Comparison of ENCODE assay signal across 23 cellular contexts in the genomic region with DNA sequence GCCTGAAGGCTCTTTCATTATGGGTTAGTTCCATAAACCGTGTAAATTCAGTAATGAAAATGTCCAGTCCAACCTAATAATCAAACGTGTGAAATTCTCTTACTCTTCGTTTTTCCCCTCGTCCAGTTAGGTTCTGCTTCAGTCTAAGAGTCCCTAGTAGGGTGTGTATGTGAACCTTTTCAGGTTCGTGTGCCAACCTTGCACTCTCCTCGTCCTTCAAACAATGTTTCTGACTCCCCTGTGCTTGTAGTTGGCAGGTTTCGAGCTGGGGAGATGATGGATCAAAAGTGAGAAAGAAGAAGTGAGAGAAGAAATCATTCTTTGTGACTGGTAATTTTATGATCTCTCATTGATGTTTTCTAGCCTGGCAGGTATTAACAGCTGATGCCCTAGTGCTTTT.
"Had no signal": no experiment of that assay in that cellular context is flagged by ENCODE, and none has a peak within 500 bp of the region (broad histone marks: within the 10 kb centered on the region; RNA-seq: fewer than 3 reads in every experiment).

No MANE protein-coding gene starts in this region.

- H3K36me3 ChIP-seq: MG63, Peyer's patch, SJSA1 had no signal

- H2AFZ ChIP-seq: PC-9 had no signal

- H3K4me2 ChIP-seq: PC-9 had no signal

- H3K9me3 ChIP-seq: MG63, Peyer's patch, SJSA1 had no signal

- ATAC-seq: Right ventricle myocardium inferior had no signal

- H3K4me3 ChIP-seq: MG63, PC-9, Peyer's patch, SJSA1, SK-N-MC had no signal

- H3K4me1 ChIP-seq: Peyer's patch, SJSA1 had no signal

- DNase-seq: Karpas-422, KG1, MG63, NCI-H1092, NCI-H1105 treated with DMSO at 0.1 percent for 48 hours, NCI-H1417 treated with DMSO at 0.1 percent for 48 hours, NCI-H146, NCI-H1694 treated with DMSO at 0.1 percent for 48 hours, NCI-H1930, NCI-H2081, NCI-H2107, NCI-H2227 treated with DMSO at 0.1 percent for 48 hours, NCI-H524, NCI-H526 treated with DMSO at 0.1 percent for 48 hours, NCI-H774, OCI-M1, PC-9, Peyer's patch, SHP77 treated with DMSO at 0.1 percent for 48 hours, T-helper 2 cell had no signal

- H3K27me3 ChIP-seq: Peyer's patch, SJSA1 had no signal

- H3K27ac ChIP-seq: PC-9, Peyer's patch, SJSA1, SK-N-MC had no signal
